In the genomic region with DNA sequence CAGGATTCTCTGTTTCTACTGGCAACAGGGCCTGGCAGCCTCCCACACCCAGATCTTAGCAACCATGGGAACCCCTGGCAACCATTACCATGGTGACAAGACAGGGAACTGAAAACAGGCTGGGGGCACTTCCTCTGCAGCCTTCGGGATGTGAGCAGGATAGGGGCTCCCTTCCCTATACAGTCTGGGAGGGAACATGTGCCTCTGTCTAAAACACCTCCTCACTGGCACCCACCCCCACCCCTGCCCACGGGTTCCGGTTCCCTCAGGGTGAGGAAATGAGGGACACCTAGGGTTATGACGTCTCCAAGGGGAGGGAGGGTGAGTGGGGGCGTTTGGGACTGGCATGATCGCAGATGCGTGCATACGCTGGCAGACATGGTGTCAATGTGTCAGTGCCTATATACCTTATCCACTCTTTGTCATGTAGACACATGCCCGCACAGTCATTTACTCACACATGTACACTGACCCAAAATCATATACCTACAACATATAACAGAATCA, we compare ENCODE assay signal across 9 cellular contexts. TPM values are rescaled to one million over a fixed set of nuclear protein-coding genes. Genes with fewer than 3 reads are reported as not detected.
DNase-seq lines count a peak whose midpoint lies in the region; ATAC-seq and TF ChIP-seq lines count a peak whose summit lies in the region.
"Had no signal": no experiment of that assay in that cellular context is flagged by ENCODE, and none has a peak within 500 bp of the region (broad histone marks: within the 10 kb centered on the region; RNA-seq: fewer than 3 reads in every experiment).

No MANE protein-coding gene starts in this region.

- H3K4me1 Mint-ChIP-seq in T-helper 17 cell: peaks cover 66% of the 10 kb centered on the region
- H3K4me1 Mint-ChIP-seq in mesothelial cell of epicardium: peaks cover 25% of the 10 kb centered on the region

- WGBS in spleen, 5 donors: 19 to 29% (median 23%) methylated on average over 7 to 9 of the region's 9 CpGs

- peak; percentile 8 for DNase-seq in NCI-H82 (lab: John Stamatoyannopoulos, UW)
- DNase-seq in NCI-H82 treated with DMSO at 0.1 percent for 48 hours (lab: John Stamatoyannopoulos, UW; ENCODE audit: unreplicated experiment): no peak
- peak; percentile 35 to 59 (median 48) for DNase-seq in T-helper 17 cell
- DNase-seq in central memory CD4-positive, alpha-beta T cell: peak; percentile 72
- DNase-seq in spleen: peak; percentile 80
- DNase-seq in mesothelial cell of epicardium (ENCODE audit: low spot score in 2 of 2, unreplicated experiment in 2 of 2): no peak

- peaks cover 19 to 92% (median 63%) of the 10 kb centered on the region in 6 donors for H3K4me1 ChIP-seq in spleen

- no peaks in the 10 kb centered on the region for H3K36me3 ChIP-seq in spleen
- H3K36me3 ChIP-seq: tibial artery had no signal

- H3K36me3 Mint-ChIP-seq in T-helper 17 cell (ENCODE audit: low read depth) (peaks cover 4% of the 10 kb centered on the region), mesothelial cell of epicardium (no peaks in the 10 kb centered on the region)

- TF ChIP-seq POLR2A in spleen (IDR thresholded peaks at IDR 0.05): no peak

- intact Hi-C loops in spleen (cut with DNase I; ENCODE audit: low total_unique reads): loop anchor here (10.0 kb wide), 2 partner anchors 82 to 108 kb away; partner anchors contain the start of gene PIGO

- no peak overlapping the region for H3K4me3 ChIP-seq in spleen
- H3K4me3 ChIP-seq: tibial artery had no signal

- TF ChIP-seq CTCF in spleen (IDR thresholded peaks at IDR 0.05 in 8 of 11, conservative IDR thresholded peaks at IDR 0.05 in 3 of 11) (no peak), mesothelial cell of epicardium (IDR thresholded peaks at IDR 0.05; ENCODE audit: unreplicated experiment) (no peak)

- peaks cover 0 to 8% (median 0%) of the 10 kb centered on the region in 7 donors for H3K27me3 ChIP-seq in spleen (replicated peaks in 1 of 7)
- H3K27me3 ChIP-seq: tibial artery had no signal

- peak; percentile 26 for ATAC-seq in T-helper 17 cell
- no peak for ATAC-seq in GM18858 (IDR thresholded peaks at IDR 0.05; ENCODE audit: unreplicated experiment)
- no peak for ATAC-seq in GM21367 (IDR thresholded peaks at IDR 0.05; ENCODE audit: unreplicated experiment)

- H3K9me3 ChIP-seq in T-helper 17 cell (ENCODE audit: control insufficient read depth, low read length, poor library complexity, severe bottlenecking) (no peaks in the 10 kb centered on the region), spleen (no peaks in the 10 kb centered on the region)
- H3K9me3 ChIP-seq: tibial artery had no signal

- H3K4me3 Mint-ChIP-seq in T-helper 17 cell (peak overlapping the region; percentile 77), mesothelial cell of epicardium (no peak overlapping the region)

- H3K27me3 Mint-ChIP-seq in T-helper 17 cell (no peaks in the 10 kb centered on the region), mesothelial cell of epicardium (ENCODE audit: low read depth) (peaks cover 9% of the 10 kb centered on the region)

- no peaks in the 10 kb centered on the region for H3K9me3 Mint-ChIP-seq in mesothelial cell of epicardium

- H3K27ac ChIP-seq in spleen: peak overlapping the region in 2 of 8 donors; percentile 4 to 40
- H3K27ac ChIP-seq: tibial artery had no signal

- H3K27ac Mint-ChIP-seq in T-helper 17 cell: peak overlapping the region; percentile 90
- H3K27ac Mint-ChIP-seq in mesothelial cell of epicardium: no peak overlapping the region

RNA-seq across cellular contexts. Expression of gene DNAJB5, which starts 3.0 kb away (rescaled TPM):
- 1 to 10 TPM; 1.4 to 1.8 TPM for total RNA-seq in T-helper 17 cell
- total RNA-seq in spleen: 10 to 100 TPM in 5 of 7 donors, 1 to 10 TPM in 2; 5.6 to 14.4 (median 12.8) TPM
- polyA plus RNA-seq in spleen: 1 to 10 TPM; 4.9 to 8.6 (median 6.7) TPM
- 15.4 to 18.4 TPM (median 16.4 TPM) in 3 replicates for total RNA-seq in mesothelial cell of epicardium

RNA-seq across cellular contexts. Expression of gene PHF24, which starts 28.5 kb away (rescaled TPM):
- total RNA-seq in T-helper 17 cell: not detected
- 1 to 10 TPM in 2 of 7 donors, under 1 TPM in 5; 0.17 to 2.4 (median 0.67) TPM for total RNA-seq in spleen
- polyA plus RNA-seq in spleen: under 1 TPM; 0.24 to 0.36 (median 0.26) TPM
- total RNA-seq in mesothelial cell of epicardium: 0.62 to 0.99 TPM (median 0.83 TPM) in 3 replicates

Comparison
In these comparisons a context has a peak if more than half of its experiments do, and no peak if none do; other contexts are left out.
1. DNase-seq: peak in NCI-H82 (single experiment), T-helper 17 cell (3 of 3), central memory CD4-positive, alpha-beta T cell (single experiment) and spleen (single experiment); none in NCI-H82 treated with DMSO at 0.1 percent for 48 hours (single experiment) and mesothelial cell of epicardium (0 of 2).